In the genomic region with DNA sequence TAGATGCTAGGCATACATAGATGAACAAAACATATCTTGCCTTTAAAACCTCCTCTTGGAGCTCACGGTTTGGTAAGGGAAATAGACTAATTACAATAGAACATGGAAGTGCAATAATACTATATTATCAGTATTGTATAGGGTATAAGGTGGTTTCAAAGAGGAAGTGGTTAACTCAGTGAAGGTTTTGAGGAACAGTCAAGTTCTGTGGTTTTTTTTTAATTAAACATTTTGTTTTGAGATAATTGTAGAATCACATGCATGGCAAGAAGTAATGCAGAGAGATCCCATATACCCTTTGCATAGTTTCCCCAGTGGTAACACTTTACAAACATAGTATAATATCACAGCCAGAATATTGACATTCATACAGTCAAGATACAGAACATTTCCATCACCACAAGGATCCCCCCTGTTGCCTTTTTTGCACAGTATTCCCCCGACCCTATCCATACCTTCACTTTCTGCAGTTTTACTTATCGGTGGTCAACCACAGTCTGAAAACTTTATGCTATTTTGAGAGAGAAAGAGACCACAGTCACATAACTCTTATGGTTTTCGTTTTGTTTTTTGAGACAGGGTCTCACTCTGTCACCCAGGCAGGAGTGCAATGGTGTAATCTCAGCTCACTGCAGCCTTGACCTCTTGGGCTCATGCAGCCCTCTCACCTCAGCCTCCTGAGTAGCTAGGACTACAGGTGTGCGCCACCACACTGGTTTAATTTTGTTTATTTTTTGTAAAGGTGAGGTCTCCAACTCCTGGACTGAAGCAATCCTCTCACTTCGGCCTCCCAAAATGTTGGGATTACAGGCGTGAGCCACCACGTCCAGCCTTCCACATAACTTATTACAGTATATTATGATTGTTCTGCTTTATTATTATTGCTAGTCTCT, we compare ENCODE assay signal across 17 cellular contexts.
DNase-seq lines count a peak whose midpoint lies in the region; ATAC-seq and TF ChIP-seq lines count a peak whose summit lies in the region.
"Had no signal": no experiment of that assay in that cellular context is flagged by ENCODE, and none has a peak within 500 bp of the region (broad histone marks: within the 10 kb centered on the region; RNA-seq: fewer than 3 reads in every experiment).

No MANE protein-coding gene starts in this region.

- H3K36me3 Mint-ChIP-seq in activated naive CD8-positive, alpha-beta T cell treated with anti-CD3 and anti-CD28 coated beads, Interleukin-2, amount 10 ng/mL, durations not matched to agents 7 days and 5 days: peaks cover 28% of the 10 kb centered on the region
- H3K36me3 Mint-ChIP-seq in activated naive CD8-positive, alpha-beta T cell treated with anti-CD3 and anti-CD28 coated beads for 36 hours: peaks cover 11% of the 10 kb centered on the region
- peaks cover 14 to 36% of the 10 kb centered on the region in 2 donors for H3K36me3 Mint-ChIP-seq in stimulated activated naive B cell treated with anti-CD40 and anti-IgM and Interleukin-4, amounts not matched to agents 10 μg/mL and 1 μg/mL and 100 μg/mL, for 72 hours

- H3K27me3 Mint-ChIP-seq in activated naive CD8-positive, alpha-beta T cell treated with anti-CD3 and anti-CD28 coated beads, Interleukin-2, amount 10 ng/mL, durations not matched to agents 7 days and 5 days: no peaks in the 10 kb centered on the region
- no peaks in the 10 kb centered on the region for H3K27me3 Mint-ChIP-seq in activated naive CD8-positive, alpha-beta T cell treated with anti-CD3 and anti-CD28 coated beads for 36 hours
- no peaks in the 10 kb centered on the region for H3K27me3 Mint-ChIP-seq in stimulated activated naive B cell treated with anti-CD40 and anti-IgM and Interleukin-4, amounts not matched to agents 10 μg/mL and 1 μg/mL and 100 μg/mL, for 72 hours

- intact Hi-C loops in OCI-LY7 (cut with micrococcal nuclease; ENCODE audit: unreplicated experiment): no loop called here
- intact Hi-C loops in head of caudate nucleus (cut with DNase I): loop anchor here (10.0 kb wide), 1 partner anchor 217 kb away; a partner anchor contains a TSS

- no peak overlapping the region for H3K4me3 ChIP-seq in OCI-LY7 (ENCODE audit: low read depth, low read length, poor library complexity, severe bottlenecking)
- H3K4me3 ChIP-seq: A549, Peyer's patch had no signal

- peak overlapping the region; percentile 20 for H3K4me3 Mint-ChIP-seq in activated naive CD8-positive, alpha-beta T cell treated with anti-CD3 and anti-CD28 coated beads, Interleukin-2, amount 10 ng/mL, durations not matched to agents 7 days and 5 days
- no peak overlapping the region for H3K4me3 Mint-ChIP-seq in activated naive CD8-positive, alpha-beta T cell treated with anti-CD3 and anti-CD28 coated beads for 36 hours
- H3K4me3 Mint-ChIP-seq in stimulated activated naive B cell treated with anti-CD40 and anti-IgM and Interleukin-4, amounts not matched to agents 10 μg/mL and 1 μg/mL and 100 μg/mL, for 72 hours: no peak overlapping the region
- H3K4me3 Mint-ChIP-seq: brain had no signal

- H3K9me3 ChIP-seq in OCI-LY7 (ENCODE audit: low read length): no peaks in the 10 kb centered on the region
- H3K9me3 ChIP-seq: A549, Peyer's patch had no signal

- peaks cover 7% of the 10 kb centered on the region for H3K9me3 Mint-ChIP-seq in activated naive CD8-positive, alpha-beta T cell treated with anti-CD3 and anti-CD28 coated beads, Interleukin-2, amount 10 ng/mL, durations not matched to agents 7 days and 5 days
- peaks cover 3% of the 10 kb centered on the region for H3K9me3 Mint-ChIP-seq in activated naive CD8-positive, alpha-beta T cell treated with anti-CD3 and anti-CD28 coated beads for 36 hours
- H3K9me3 Mint-ChIP-seq in stimulated activated naive B cell treated with anti-CD40 and anti-IgM and Interleukin-4, amounts not matched to agents 10 μg/mL and 1 μg/mL and 100 μg/mL, for 72 hours: peaks cover 0 to 7% of the 10 kb centered on the region in 2 donors
- H3K9me3 Mint-ChIP-seq: brain had no signal

- no peak overlapping the region for H3K27ac Mint-ChIP-seq in activated naive CD8-positive, alpha-beta T cell treated with anti-CD3 and anti-CD28 coated beads, Interleukin-2, amount 10 ng/mL, durations not matched to agents 7 days and 5 days
- H3K27ac Mint-ChIP-seq in activated naive CD8-positive, alpha-beta T cell treated with anti-CD3 and anti-CD28 coated beads for 36 hours: no peak overlapping the region
- H3K27ac Mint-ChIP-seq in stimulated activated naive B cell treated with anti-CD40 and anti-IgM and Interleukin-4, amounts not matched to agents 10 μg/mL and 1 μg/mL and 100 μg/mL, for 72 hours: no peak overlapping the region

- H3K36me3 ChIP-seq in OCI-LY7 (ENCODE audit: insufficient read depth, low read length): no peaks in the 10 kb centered on the region
- H3K36me3 ChIP-seq: Peyer's patch had no signal

- H3K9me2 ChIP-seq in OCI-LY7 (ENCODE audit: insufficient read depth, low read length): no peaks in the 10 kb centered on the region

- no peak for TF ChIP-seq CTCF in OCI-LY7 (conservative IDR thresholded peaks at IDR 0.05; ENCODE audit: low read length)

- peaks cover 24% of the 10 kb centered on the region for H3K4me1 Mint-ChIP-seq in activated naive CD8-positive, alpha-beta T cell treated with anti-CD3 and anti-CD28 coated beads, Interleukin-2, amount 10 ng/mL, durations not matched to agents 7 days and 5 days
- H3K4me1 Mint-ChIP-seq in activated naive CD8-positive, alpha-beta T cell treated with anti-CD3 and anti-CD28 coated beads for 36 hours: peaks cover 23% of the 10 kb centered on the region
- peaks cover 14 to 36% of the 10 kb centered on the region in 2 donors for H3K4me1 Mint-ChIP-seq in stimulated activated naive B cell treated with anti-CD40 and anti-IgM and Interleukin-4, amounts not matched to agents 10 μg/mL and 1 μg/mL and 100 μg/mL, for 72 hours

- H3K79me2 ChIP-seq in OCI-LY7 (ENCODE audit: insufficient read depth, low read depth, low read length): no peaks in the 10 kb centered on the region

- ATAC-seq in activated naive CD8-positive, alpha-beta T cell treated with anti-CD3 and anti-CD28 coated beads, Interleukin-2, amount 10 ng/mL, durations not matched to agents 7 days and 5 days (ENCODE audit: low read depth): peak; percentile 56
- ATAC-seq in HG03432 (IDR thresholded peaks at IDR 0.05; ENCODE audit: unreplicated experiment): peak; percentile 41
- ATAC-seq in stimulated activated naive B cell treated with anti-CD40 and anti-IgM and Interleukin-4, amounts not matched to agents 10 μg/mL and 1 μg/mL and 100 μg/mL, for 72 hours (replicated peaks): peak; percentile 86 to 88
- ATAC-seq: A549, foreskin keratinocyte had no signal

- POLR2A ChIA-PET in activated naive CD8-positive, alpha-beta T cell treated with anti-CD3 and anti-CD28 coated beads, Interleukin-2, amount 10 ng/mL, durations not matched to agents 7 days and 5 days (lab: Charles Lee): no interaction called here
- POLR2A ChIA-PET in OCI-LY7 (lab: Charles Lee): no interaction called here

- H3K4me1 ChIP-seq in OCI-LY7 (ENCODE audit: insufficient read depth, low read length, poor library complexity, severe bottlenecking): peaks cover 23% of the 10 kb centered on the region
- H3K4me1 ChIP-seq: A549, foreskin keratinocyte, Peyer's patch had no signal

- no TSS peak for BruUV-seq in OCI-LY7 (replicated peaks; lab: Mats Ljungman, UMichigan)

- H3K27ac ChIP-seq in OCI-LY7 (ENCODE audit: low read depth, low read length, poor library complexity, severe bottlenecking) (no peak overlapping the region), substantia nigra (ENCODE audit: low read depth, low read length, poor library complexity, severe bottlenecking) (no peak overlapping the region)
- H3K27ac ChIP-seq: A549, foreskin keratinocyte, Peyer's patch had no signal

- no peaks in the 10 kb centered on the region for H4K20me1 ChIP-seq in OCI-LY7 (ENCODE audit: insufficient read depth, low read length)

- no peak for DNase-seq in activated naive CD8-positive, alpha-beta T cell treated with anti-CD3 and anti-CD28 coated beads, Interleukin-2, amount 10 ng/mL, durations not matched to agents 7 days and 5 days
- no peak for DNase-seq in activated naive CD8-positive, alpha-beta T cell treated with anti-CD3 and anti-CD28 coated beads for 36 hours
- peak; percentile 19 for DNase-seq in OCI-LY7 (ENCODE audit: low spot score)
- no peak for DNase-seq in stimulated activated naive B cell treated with anti-CD40 and anti-IgM and Interleukin-4, amounts not matched to agents 10 μg/mL and 1 μg/mL and 100 μg/mL, for 72 hours
- DNase-seq in substantia nigra (lab: John Stamatoyannopoulos, UW): no peak
- no peak for DNase-seq in midbrain (lab: John Stamatoyannopoulos, UW)
- no peak for DNase-seq in head of caudate nucleus
- DNase-seq: activated CD4-positive, alpha-beta T cell treated with anti-CD3 and anti-CD28 coated beads, Interleukin-2, amount 50 U/mL, for 48 hours; activated effector memory CD4-positive, alpha-beta T cell treated with Interleukin-2 at 50 U/mL for 16 hours; foreskin keratinocyte; mesendoderm; NCI-H1417; Peyer's patch; small intestine had no signal

- CTCF ChIA-PET in OCI-LY7 (lab: Charles Lee; ENCODE audit: unreplicated experiment): no interaction called here

- H3K4me2 ChIP-seq in OCI-LY7 (ENCODE audit: low read length): peak overlapping the region; percentile 22; the same call in 1 of the 2 replicates
- H3K4me2 ChIP-seq: A549 had no signal

- no peak overlapping the region for H2AFZ ChIP-seq in OCI-LY7 (ENCODE audit: low read length)
